Comparison of ENCODE assay signal across 24 cellular contexts in the genomic region with DNA sequence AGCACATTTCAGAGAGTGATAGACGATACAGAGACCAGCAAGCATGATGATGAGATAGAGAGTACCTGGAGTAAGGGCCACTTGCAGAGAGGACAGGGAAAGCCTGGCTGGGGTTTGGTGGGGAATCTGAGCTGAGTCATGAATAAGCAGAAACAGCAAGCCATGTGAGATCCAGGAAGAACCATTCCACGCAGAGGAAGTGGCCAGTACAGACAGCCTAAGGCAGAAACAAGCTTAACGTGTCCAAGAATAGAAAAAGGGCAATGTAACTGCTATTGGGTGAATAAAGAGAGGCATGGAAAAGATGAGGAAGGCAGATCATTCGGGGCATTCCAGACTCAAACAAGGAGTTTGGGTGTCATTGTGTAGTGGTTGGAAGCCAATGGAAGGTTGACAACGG.
DNase-seq lines count a peak whose midpoint lies in the region; ATAC-seq and TF ChIP-seq lines count a peak whose summit lies in the region.
"Had no signal": no experiment of that assay in that cellular context is flagged by ENCODE, and none has a peak within 500 bp of the region (broad histone marks: within the 10 kb centered on the region; RNA-seq: fewer than 3 reads in every experiment).

No MANE protein-coding gene starts in this region.

- POLR2A ChIA-PET in activated naive CD8-positive, alpha-beta T cell treated with anti-CD3 and anti-CD28 coated beads, Interleukin-2, amount 10 ng/mL, durations not matched to agents 7 days and 5 days (lab: Charles Lee), result no interaction called here

- H3K4me2 ChIP-seq in neural progenitor cell (peak overlapping the region; percentile 43), Karpas-422 (ENCODE audit: low read depth, low read length, poor library complexity, severe bottlenecking) (no peak overlapping the region)
- H3K4me2 ChIP-seq: A549 had no signal

- H3K36me3 Mint-ChIP-seq in activated T-cell treated with anti-CD3 and anti-CD28 coated beads, Interleukin-2, amount 50 U/mL, for 72 hours (ENCODE audit: insufficient read depth in 2 of 2), result peaks cover 14 to 42% of the 10 kb centered on the region in 2 donors
- H3K36me3 Mint-ChIP-seq in activated naive CD8-positive, alpha-beta T cell treated with anti-CD3 and anti-CD28 coated beads, Interleukin-2, amount 10 ng/mL, durations not matched to agents 7 days and 5 days, result peaks cover 24% of the 10 kb centered on the region
- H3K36me3 Mint-ChIP-seq in neural progenitor cell, result no peaks in the 10 kb centered on the region

- no peak for TF ChIP-seq CTCF in neural progenitor cell (IDR thresholded peaks at IDR 0.05)

- H3K27ac ChIP-seq in neural progenitor cell (no peak overlapping the region), Karpas-422 (ENCODE audit: low read length) (no peak overlapping the region)
- H3K27ac ChIP-seq: A549, C4-2B, colonic mucosa, spleen, vagina had no signal

- H3K9me2 ChIP-seq in Karpas-422 (replicated peaks; ENCODE audit: insufficient read depth, low read length), result no peaks in the 10 kb centered on the region

- H3K36me3 ChIP-seq in neural progenitor cell, result no peaks in the 10 kb centered on the region
- H3K36me3 ChIP-seq in Karpas-422 (ENCODE audit: insufficient read depth, low read length), result no peaks in the 10 kb centered on the region
- H3K36me3 ChIP-seq: colonic mucosa, spleen, vagina had no signal

- no peak overlapping the region for H3K4me3 ChIP-seq in neural progenitor cell
- no peak overlapping the region for H3K4me3 ChIP-seq in Karpas-422 (ENCODE audit: low read length)
- H3K4me3 ChIP-seq: A549, colonic mucosa, GM12878, spleen, vagina had no signal

- no peak overlapping the region for H3K9ac ChIP-seq in neural progenitor cell
- H3K9ac ChIP-seq in Karpas-422 (ENCODE audit: low read length), result no peak overlapping the region

- H3K9me3 ChIP-seq in neural progenitor cell (ENCODE audit: low read depth), result no peaks in the 10 kb centered on the region
- peaks cover 6% of the 10 kb centered on the region; the same call in 1 of the 2 replicates for H3K9me3 ChIP-seq in Karpas-422 (ENCODE audit: low read length)
- H3K9me3 ChIP-seq: A549, colonic mucosa, spleen, vagina had no signal

- H3K9me3 Mint-ChIP-seq in activated T-cell treated with anti-CD3 and anti-CD28 coated beads, Interleukin-2, amount 50 U/mL, for 72 hours, result peaks cover 9% of the 10 kb centered on the region in 2 donors
- H3K9me3 Mint-ChIP-seq in activated naive CD8-positive, alpha-beta T cell treated with anti-CD3 and anti-CD28 coated beads, Interleukin-2, amount 10 ng/mL, durations not matched to agents 7 days and 5 days, result peaks cover 20% of the 10 kb centered on the region
- peaks cover 13% of the 10 kb centered on the region for H3K9me3 Mint-ChIP-seq in neural progenitor cell

- no peak for DNase-seq in activated T-cell treated with anti-CD3 and anti-CD28 coated beads, Interleukin-2, amount 50 U/mL, for 72 hours
- DNase-seq in activated T-cell treated with anti-CD3 and anti-CD28 coated beads for 4 hours, result no peak
- peak; percentile 4 for DNase-seq in H4 (ENCODE audit: low spot score)
- no peak for DNase-seq in activated naive CD8-positive, alpha-beta T cell treated with anti-CD3 and anti-CD28 coated beads, Interleukin-2, amount 10 ng/mL, durations not matched to agents 7 days and 5 days
- no peak for DNase-seq in neural progenitor cell (ENCODE audit: low spot score)
- DNase-seq in Karpas-422, result no peak
- DNase-seq in DMS53 (lab: John Stamatoyannopoulos, UW), result no peak
- no peak for DNase-seq in activated effector memory CD4-positive, alpha-beta T cell treated with anti-CD3 and anti-CD28 coated beads, Interleukin-2, amount 50 U/mL, for 16 hours
- DNase-seq: activated CD8-positive, alpha-beta memory T cell treated with anti-CD3 and anti-CD28 coated beads, Interleukin-2, amount 50 U/mL, for 48 hours; colonic mucosa; DMS 273 treated with DMSO at 0.1 percent for 48 hours; GOT3; kidney; NCI-H187 treated with DMSO at 0.1 percent for 48 hours; NCI-H345; nephron progenitor cell; NK-92 treated with Interleukin-12 subunit alpha and Interleukin-12 subunit beta, amount 100 ng/mL, for 24 hours; spleen; stimulated activated CD8-positive, alpha-beta memory T cell treated with anti-CD3 and anti-CD28 coated beads, Interleukin-4, amount 100 ng/mL, for 48 hours had no signal

- H3K27me3 ChIP-seq in neural progenitor cell (no peaks in the 10 kb centered on the region), Karpas-422 (ENCODE audit: low read length) (no peaks in the 10 kb centered on the region)
- H3K27me3 ChIP-seq: colonic mucosa, spleen, vagina had no signal

- H3K4me3 Mint-ChIP-seq in activated T-cell treated with anti-CD3 and anti-CD28 coated beads, Interleukin-2, amount 50 U/mL, for 72 hours, result no peak overlapping the region
- peak overlapping the region; percentile 12 for H3K4me3 Mint-ChIP-seq in activated naive CD8-positive, alpha-beta T cell treated with anti-CD3 and anti-CD28 coated beads, Interleukin-2, amount 10 ng/mL, durations not matched to agents 7 days and 5 days
- H3K4me3 Mint-ChIP-seq in neural progenitor cell, result no peak overlapping the region
- H3K4me3 Mint-ChIP-seq: nephron progenitor cell had no signal

- H3K4me1 Mint-ChIP-seq in activated T-cell treated with anti-CD3 and anti-CD28 coated beads, Interleukin-2, amount 50 U/mL, for 72 hours (ENCODE audit: low read depth), result peaks cover 52% of the 10 kb centered on the region
- H3K4me1 Mint-ChIP-seq in activated naive CD8-positive, alpha-beta T cell treated with anti-CD3 and anti-CD28 coated beads, Interleukin-2, amount 10 ng/mL, durations not matched to agents 7 days and 5 days, result peaks cover 29% of the 10 kb centered on the region
- peaks cover 24% of the 10 kb centered on the region for H3K4me1 Mint-ChIP-seq in neural progenitor cell

- H3K79me2 ChIP-seq in neural progenitor cell (ENCODE audit: low read depth), result no peaks in the 10 kb centered on the region
- H3K79me2 ChIP-seq in Karpas-422 (ENCODE audit: low read length), result no peaks in the 10 kb centered on the region

- peaks cover 8% of the 10 kb centered on the region for H3F3A ChIP-seq in neural progenitor cell (ENCODE audit: low read depth)

- ATAC-seq in activated T-cell treated with anti-CD3 and anti-CD28 coated beads, Interleukin-2, amount 50 U/mL, for 72 hours (replicated peaks in 1 of 2), result no peak
- ATAC-seq in activated naive CD8-positive, alpha-beta T cell treated with anti-CD3 and anti-CD28 coated beads, Interleukin-2, amount 10 ng/mL, durations not matched to agents 7 days and 5 days (ENCODE audit: low read depth), result no peak
- ATAC-seq: A549, GM12878 had no signal

- peak overlapping the region; percentile 13 for H3K27ac Mint-ChIP-seq in activated T-cell treated with anti-CD3 and anti-CD28 coated beads, Interleukin-2, amount 50 U/mL, for 72 hours
- peak overlapping the region; percentile 19 for H3K27ac Mint-ChIP-seq in activated naive CD8-positive, alpha-beta T cell treated with anti-CD3 and anti-CD28 coated beads, Interleukin-2, amount 10 ng/mL, durations not matched to agents 7 days and 5 days
- no peak overlapping the region for H3K27ac Mint-ChIP-seq in neural progenitor cell
- H3K27ac Mint-ChIP-seq: nephron progenitor cell, progenitor cell of endocrine pancreas had no signal

- peaks cover 22% of the 10 kb centered on the region for H3K4me1 ChIP-seq in neural progenitor cell
- no peaks in the 10 kb centered on the region for H3K4me1 ChIP-seq in Karpas-422 (ENCODE audit: low read length)
- H3K4me1 ChIP-seq: A549, colonic mucosa, spleen, vagina had no signal

- no peaks in the 10 kb centered on the region for H4K20me1 ChIP-seq in neural progenitor cell (ENCODE audit: low read depth)
- H4K20me1 ChIP-seq in Karpas-422 (ENCODE audit: insufficient read depth, low read depth, low read length), result no peaks in the 10 kb centered on the region

- H2AFZ ChIP-seq in neural progenitor cell (replicated peaks), result no peak overlapping the region
- no peak overlapping the region for H2AFZ ChIP-seq in Karpas-422 (ENCODE audit: low read length)

- no peaks in the 10 kb centered on the region for H3K27me3 Mint-ChIP-seq in activated T-cell treated with anti-CD3 and anti-CD28 coated beads, Interleukin-2, amount 50 U/mL, for 72 hours (ENCODE audit: low read depth)
- no peaks in the 10 kb centered on the region for H3K27me3 Mint-ChIP-seq in activated naive CD8-positive, alpha-beta T cell treated with anti-CD3 and anti-CD28 coated beads, Interleukin-2, amount 10 ng/mL, durations not matched to agents 7 days and 5 days
- peaks cover 5% of the 10 kb centered on the region for H3K27me3 Mint-ChIP-seq in neural progenitor cell (ENCODE audit: insufficient read depth, low read depth)
- H3K27me3 Mint-ChIP-seq: progenitor cell of endocrine pancreas had no signal
